In the genomic region with DNA sequence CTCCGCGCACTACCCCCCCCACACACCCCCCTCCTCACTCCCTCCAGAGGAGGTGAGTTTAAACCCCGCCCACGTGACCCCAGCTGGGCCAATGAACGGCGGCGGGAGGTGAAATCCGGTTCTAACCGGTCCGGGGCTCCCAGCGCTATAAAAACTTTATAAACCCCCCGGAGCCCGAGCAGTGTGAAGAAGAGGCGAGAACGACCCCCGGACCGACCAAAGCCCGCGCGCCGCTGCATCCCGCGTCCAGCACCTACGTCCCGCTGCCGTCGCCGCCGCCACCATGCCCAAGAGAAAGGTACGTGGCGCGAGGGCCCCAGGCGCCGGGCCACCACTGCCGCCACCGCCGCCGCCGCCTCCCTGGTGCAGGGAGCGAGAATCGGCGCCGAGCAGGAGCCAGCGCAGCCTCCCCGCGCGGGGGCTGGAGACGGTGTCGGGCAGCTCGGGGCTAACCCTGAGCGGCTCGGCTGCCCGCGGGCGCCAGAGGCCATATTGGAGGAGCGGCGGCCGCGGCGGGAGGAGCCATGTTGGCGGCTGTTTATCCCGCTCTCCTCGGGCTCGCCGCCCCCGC, we compare ENCODE assay signal across 8 cellular contexts. TPM values are rescaled to one million over a fixed set of nuclear protein-coding genes. Genes with fewer than 3 reads are reported as not detected.
DNase-seq lines count a peak whose midpoint lies in the region; ATAC-seq and TF ChIP-seq lines count a peak whose summit lies in the region.

A gene (plus strand): TSS at position 111 of the 571 bp plus-strand sequence. CDS start 173 bp downstream, at position 284.

- H3K4me1 ChIP-seq in adrenal gland (replicated peaks in 1 of 2), result peaks cover 19 to 52% of the 10 kb centered on the region in 2 donors

- peaks cover 46% of the 10 kb centered on the region for H3K4me1 Mint-ChIP-seq in type B pancreatic cell (ENCODE audit: unreplicated experiment)

- no peaks in the 10 kb centered on the region for H3K27me3 ChIP-seq in adrenal gland

- H3K9me3 Mint-ChIP-seq in type B pancreatic cell, result no peaks in the 10 kb centered on the region

- peak; percentile 97 for DNase-seq in NCI-H1092 (lab: John Stamatoyannopoulos, UW)
- DNase-seq in adrenal gland, result peak; percentile 93 to 95 (median 94)
- DNase-seq in left cardiac atrium, result peak; percentile 92
- DNase-seq in posterior vena cava (ENCODE audit: low spot score), result peak; percentile 97
- peak; percentile 92 for DNase-seq in type B pancreatic cell (ENCODE audit: extremely low spot score, unreplicated experiment)

- H3K4me3 ChIP-seq in GM12875 (ENCODE audit: low read depth, low read length) (peak within 1 kb of the TSS; percentile 89), adrenal gland (peak within 1 kb of the TSS; percentile 63 to 95 (median 90))

- H3K9me3 ChIP-seq in adrenal gland (replicated peaks in 1 of 3), result no peaks in the 10 kb centered on the region

- 0% methylated on average over 21 to 66 of the region's 66 CpGs; no CpG with 5 or more reads in 1 of the 4 donors for WGBS in adrenal gland, 4 donors

- no peak for TF ChIP-seq CTCF in GM12875 (IDR thresholded peaks at IDR 0.05; ENCODE audit: borderline replicate concordance, insufficient read depth, low read depth, low read length)
- TF ChIP-seq CTCF in adrenal gland (IDR thresholded peaks at IDR 0.05), result peak in 1 of 6 experiments; percentile 1
- no peak for TF ChIP-seq CTCF in type B pancreatic cell (conservative IDR thresholded peaks at IDR 0.05)

- TF ChIP-seq POLR2A in adrenal gland (IDR thresholded peaks at IDR 0.05), result peak in 1 of 2 donors; percentile 5

- intact Hi-C loops in T-helper 1 cell treated with Interleukin-12 subunit alpha and Interleukin-12 subunit beta and Interleukin-4 antibody, amounts not matched to agents 30 ng/mL and 1 ng/mL, for 36 hours (cut with micrococcal nuclease), result loop anchor here (1.0 to 10.0 kb wide), 13 partner anchors 40 to 1828 kb away; a partner anchor contains a TSS
- intact Hi-C loops in adrenal gland (cut with DNase I) (no loop called here), left cardiac atrium (cut with DNase I) (loop anchor here in 1 of 2 donors (2.0 kb wide), 1 partner anchor 28 kb away; no protein-coding TSS in a partner anchor), posterior vena cava (cut with DNase I) (no loop called here)

- H3K27me3 Mint-ChIP-seq in type B pancreatic cell, result no peaks in the 10 kb centered on the region

- H3K27ac ChIP-seq in adrenal gland, result peak within 1 kb of the TSS; percentile 97 to 100 (median 99)

- peak within 1 kb of the TSS; percentile 95 for H3K27ac Mint-ChIP-seq in type B pancreatic cell

- ATAC-seq in HG02588 (IDR thresholded peaks at IDR 0.05; ENCODE audit: unreplicated experiment) (peak; percentile 48), left cardiac atrium (peak; percentile 86)

- peaks cover 33% of the 10 kb centered on the region for H3K36me3 Mint-ChIP-seq in type B pancreatic cell

- H3K4me3 Mint-ChIP-seq in type B pancreatic cell, result peak within 1 kb of the TSS; percentile 94

- H3K36me3 ChIP-seq in adrenal gland (replicated peaks in 1 of 2), result peaks cover 0 to 37% of the 10 kb centered on the region in 2 donors

RNA-seq across cellular contexts. Expression of the gene that starts here (rescaled TPM):
- 675 and 682 TPM in 2 replicates for total RNA-seq in T-helper 1 cell treated with Interleukin-12 subunit alpha and Interleukin-12 subunit beta and Interleukin-4 antibody, amounts not matched to agents 30 ng/mL and 1 ng/mL, for 36 hours
- total RNA-seq in adrenal gland (100 to 1,000 TPM; 118 to 390 (median 289) TPM), left cardiac atrium (100 to 1,000 TPM; 125 to 165 TPM), posterior vena cava (100 to 1,000 TPM; 129 to 265 TPM), type B pancreatic cell (ENCODE audit: low replicate concordance) (358 and 559 TPM in 2 replicates)
- polyA plus RNA-seq in adrenal gland, result 100 to 1,000 TPM; 313 to 415 (median 404) TPM

Comparison
In these comparisons a context has a peak if more than half of its experiments do, and no peak if none do; other contexts are left out.
1. Peak in every context shown above with its lines: DNase-seq, ATAC-seq, H3K4me3 ChIP-seq and H3K27ac ChIP-seq.